Comparison of ENCODE assay signal across 31 cellular contexts in the genomic region with DNA sequence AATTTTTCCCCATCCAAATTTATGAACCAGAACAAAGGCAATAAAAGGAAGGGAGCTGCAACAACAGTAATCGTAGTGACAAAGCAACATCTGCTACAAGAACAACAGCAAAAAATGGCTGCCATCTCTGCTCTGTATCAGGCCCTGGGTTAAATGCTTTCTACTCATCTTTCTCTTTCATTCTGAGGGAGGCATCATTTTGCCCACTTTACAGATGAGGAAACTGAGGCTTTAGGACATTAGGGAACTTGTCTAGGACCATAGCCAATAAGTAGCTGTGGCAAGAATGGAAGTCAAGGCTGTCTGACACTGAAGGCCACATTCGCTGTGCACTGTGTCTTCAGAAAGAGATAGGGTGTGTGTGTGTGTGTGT.
DNase-seq lines count a peak whose midpoint lies in the region; ATAC-seq and TF ChIP-seq lines count a peak whose summit lies in the region.
"Had no signal": no experiment of that assay in that cellular context is flagged by ENCODE, and none has a peak within 500 bp of the region (broad histone marks: within the 10 kb centered on the region; RNA-seq: fewer than 3 reads in every experiment).

No MANE protein-coding gene starts in this region.

- no peaks in the 10 kb centered on the region for H3K9me2 ChIP-seq in GM23248 (ENCODE audit: insufficient read depth)
- no peaks in the 10 kb centered on the region for H3K9me2 ChIP-seq in GM23338 (ENCODE audit: insufficient read depth)

- intact Hi-C loops in Right ventricle myocardium superior (cut with DNase I): no loop called here
- intact Hi-C loops in mammary epithelial cell (cut with micrococcal nuclease): no loop called here

- H3K4me2 ChIP-seq in GM23248 (ENCODE audit: unreplicated experiment) (no peak overlapping the region), parathyroid adenoma (ENCODE audit: low read length) (no peak overlapping the region), GM23338 (no peak overlapping the region), mammary epithelial cell (ENCODE audit: insufficient read depth, low read depth, low read length) (no peak overlapping the region)

- CTCF ChIA-PET in mammary epithelial cell (lab: Charles Lee; ENCODE audit: low non-redundant PET): no interaction called here

- H3K27ac Mint-ChIP-seq in GM23338: no peak overlapping the region
- H3K27ac Mint-ChIP-seq: activated CD8-positive, alpha-beta memory T cell treated with anti-CD3 and anti-CD28 coated beads, Interleukin-2, amount 10 ng/mL, durations not matched to agents 7 days and 5 days; stimulated activated naive CD8-positive, alpha-beta T cell treated with anti-CD3 and anti-CD28 coated beads, Interleukin-15, Interleukin-2, amounts not matched to agents 100 ng/mL and 50 ng/mL, for 24 hours had no signal

- H3K27ac ChIP-seq in cardiac muscle cell: peak overlapping the region; percentile 88
- no peak overlapping the region for H3K27ac ChIP-seq in GM23248
- peak overlapping the region; percentile 43 to 78 for H3K27ac ChIP-seq in coronary artery
- H3K27ac ChIP-seq in parathyroid adenoma: peak overlapping the region; percentile 21
- no peak overlapping the region for H3K27ac ChIP-seq in GM23338 (ENCODE audit: low read depth)
- H3K27ac ChIP-seq in mammary epithelial cell (ENCODE audit: insufficient read depth, low read depth, low read length): no peak overlapping the region
- H3K27ac ChIP-seq: SJCRH30, VCaP had no signal

- DNase-seq in cardiac muscle cell (ENCODE audit: low read depth in 1 of 2, low spot score in 1 of 2) (no peak), Right ventricle myocardium superior (no peak), GM23248 (no peak), coronary artery (ENCODE audit: low spot score) (no peak), GM23338 (ENCODE audit: low spot score) (no peak), GDM1 (lab: John Stamatoyannopoulos, UW) (no peak), mammary epithelial cell (no peak)
- DNase-seq: activated CD4-positive, alpha-beta T cell treated with anti-CD3 and anti-CD28 coated beads, Interleukin-2, amount 10 ng/mL, durations not matched to agents 24 days and 14 days; activated CD8-positive, alpha-beta memory T cell treated with anti-CD3 and anti-CD28 coated beads, Interleukin-2, amount 10 ng/mL, durations not matched to agents 7 days and 5 days; activated gamma-delta T cell treated with Interleukin-2 at 50 U/mL for 16 hours; activated T-cell treated with anti-CD3 and anti-CD28 coated beads, Interleukin-2, amount 50 U/mL, for 48 hours; central memory CD4-positive, alpha-beta T cell; dermis blood vessel endothelial cell; DMS 273 treated with DMSO at 0.1 percent for 48 hours; head of caudate nucleus; kidney; lower lobe of right lung; mucosa of descending colon; NCI-H146; NCI-H345; NCI-H69; Peyer's patch; retina; SJCRH30; stimulated activated CD4-positive, alpha-beta T cell treated with anti-CD3 and anti-CD28 coated beads, Interleukin-2, amount 100 ng/mL, for 24 hours; SW 1271 had no signal

- no peaks in the 10 kb centered on the region for H3K79me2 ChIP-seq in GM23248 (ENCODE audit: insufficient read depth)
- H3K79me2 ChIP-seq in parathyroid adenoma: no peaks in the 10 kb centered on the region
- no peaks in the 10 kb centered on the region for H3K79me2 ChIP-seq in GM23338 (replicated peaks; ENCODE audit: insufficient read depth)
- H3K79me2 ChIP-seq in mammary epithelial cell (ENCODE audit: insufficient read depth, low read length): no peaks in the 10 kb centered on the region

- H3K9me3 ChIP-seq in cardiac muscle cell (ENCODE audit: low read depth): no peaks in the 10 kb centered on the region
- H3K9me3 ChIP-seq in GM23248 (ENCODE audit: low read depth): no peaks in the 10 kb centered on the region
- H3K9me3 ChIP-seq in parathyroid adenoma (ENCODE audit: control insufficient read depth, low read length): no peaks in the 10 kb centered on the region
- H3K9me3 ChIP-seq in mammary epithelial cell (replicated peaks; ENCODE audit: insufficient read depth, low read length): no peaks in the 10 kb centered on the region
- H3K9me3 ChIP-seq: HAP-1, lower lobe of right lung, mucosa of descending colon, Peyer's patch, SJCRH30 had no signal

- WGBS in GM23248 (ENCODE audit: low coverage in 1 of 2, low lambda C conversion rate in 2 of 2, missing lambda C conversion rate in 2 of 2), 2 experiments: 75 to 80% methylated on average over 2 of the region's 2 CpGs
- 100% methylated on average over 2 of the region's 2 CpGs for WGBS in mammary epithelial cell (ENCODE audit: low coverage, missing lambda C conversion rate)

- H3K4me3 Mint-ChIP-seq in GM23338: no peak overlapping the region
- H3K4me3 Mint-ChIP-seq: activated CD4-positive, alpha-beta T cell treated with anti-CD3 and anti-CD28 coated beads, Interleukin-2, amount 10 ng/mL, durations not matched to agents 24 days and 14 days; activated CD8-positive, alpha-beta memory T cell treated with anti-CD3 and anti-CD28 coated beads, Interleukin-2, amount 10 ng/mL, durations not matched to agents 7 days and 5 days; natural killer cell treated with Interleukin-12 subunit alpha and Interleukin-12 subunit beta and Interleukin-15 and Interleukin-18, amount 100 ng/mL, for 72 hours; stimulated activated naive CD8-positive, alpha-beta T cell treated with anti-CD3 and anti-CD28 coated beads, Interleukin-15, Interleukin-2, amounts not matched to agents 100 ng/mL and 50 ng/mL, for 24 hours had no signal

- H3K4me1 ChIP-seq in cardiac muscle cell (ENCODE audit: low read depth) (peaks cover 18% of the 10 kb centered on the region), GM23248 (ENCODE audit: insufficient read depth) (peaks cover 23% of the 10 kb centered on the region), parathyroid adenoma (no peaks in the 10 kb centered on the region), GM23338 (ENCODE audit: insufficient read depth) (no peaks in the 10 kb centered on the region), mammary epithelial cell (ENCODE audit: insufficient read depth, low read length) (no peaks in the 10 kb centered on the region)
- H3K4me1 ChIP-seq: HAP-1, SJCRH30 had no signal

- H3K27me3 ChIP-seq in cardiac muscle cell (no peaks in the 10 kb centered on the region), GM23248 (replicated peaks; ENCODE audit: insufficient read depth) (no peaks in the 10 kb centered on the region), parathyroid adenoma (ENCODE audit: control insufficient read depth, insufficient read depth, low read length) (no peaks in the 10 kb centered on the region), GM23338 (ENCODE audit: insufficient read depth) (no peaks in the 10 kb centered on the region), mammary epithelial cell (ENCODE audit: insufficient read depth, low read length) (no peaks in the 10 kb centered on the region)
- H3K27me3 ChIP-seq: Peyer's patch, SJCRH30 had no signal

- in situ Hi-C loops in GM23248 (cut with MboI) (no loop called here), mammary epithelial cell (cut with MboI; ENCODE audit: low sequenced_read_pairs in 2 of 2) (no loop called here)

- H3K27me3 Mint-ChIP-seq in GM23338 (ENCODE audit: insufficient read depth, low read depth, poor library complexity): peaks cover 8% of the 10 kb centered on the region
- H3K27me3 Mint-ChIP-seq: activated CD8-positive, alpha-beta memory T cell treated with anti-CD3 and anti-CD28 coated beads, Interleukin-2, amount 10 ng/mL, durations not matched to agents 7 days and 5 days; natural killer cell treated with Interleukin-12 subunit alpha and Interleukin-12 subunit beta and Interleukin-15 and Interleukin-18, amount 100 ng/mL, for 72 hours; stimulated activated naive CD8-positive, alpha-beta T cell treated with anti-CD3 and anti-CD28 coated beads, Interleukin-15, Interleukin-2, amounts not matched to agents 100 ng/mL and 50 ng/mL, for 24 hours had no signal

- H3K36me3 Mint-ChIP-seq in GM23338 (ENCODE audit: low read depth): no peaks in the 10 kb centered on the region
- H3K36me3 Mint-ChIP-seq: natural killer cell treated with Interleukin-12 subunit alpha and Interleukin-12 subunit beta and Interleukin-15 and Interleukin-18, amount 100 ng/mL, for 72 hours had no signal

- H3K9ac ChIP-seq in GM23248 (no peak overlapping the region), parathyroid adenoma (no peak overlapping the region), mammary epithelial cell (ENCODE audit: insufficient read depth, low read length) (no peak overlapping the region)

- no peaks in the 10 kb centered on the region; the same call in 2 of the 3 replicates for H3K9me3 Mint-ChIP-seq in GM23338
- H3K9me3 Mint-ChIP-seq: stimulated activated naive CD8-positive, alpha-beta T cell treated with anti-CD3 and anti-CD28 coated beads, Interleukin-15, Interleukin-2, amounts not matched to agents 100 ng/mL and 50 ng/mL, for 24 hours had no signal

- no TSS peak for BruUV-seq in mammary epithelial cell (replicated peaks; lab: Mats Ljungman, UMichigan)

- dilution Hi-C loops in mammary epithelial cell (cut with HindIII; ENCODE audit: low sequenced_read_pairs): loop anchor here (5.0 kb wide), 1 partner anchor 48 kb away; no protein-coding TSS in a partner anchor

- H3F3A ChIP-seq in GM23248 (ENCODE audit: insufficient read depth): peaks cover 5% of the 10 kb centered on the region; the same call in 1 of the 2 replicates
- no peaks in the 10 kb centered on the region for H3F3A ChIP-seq in GM23338 (replicated peaks; ENCODE audit: low read depth)

- H2AFZ ChIP-seq in GM23248 (peak overlapping the region; percentile 85; the same call in 1 of the 2 replicates), parathyroid adenoma (no peak overlapping the region), GM23338 (no peak overlapping the region), mammary epithelial cell (ENCODE audit: low read depth, low read length) (no peak overlapping the region)

- no peaks in the 10 kb centered on the region for H3K4me1 Mint-ChIP-seq in GM23338

- H3K4me3 ChIP-seq in cardiac muscle cell: no peak overlapping the region
- no peak overlapping the region for H3K4me3 ChIP-seq in GM23248
- H3K4me3 ChIP-seq in coronary artery: no peak overlapping the region
- no peak overlapping the region for H3K4me3 ChIP-seq in parathyroid adenoma (ENCODE audit: low read depth, low read length)
- H3K4me3 ChIP-seq in GM23338: no peak overlapping the region
- no peak overlapping the region for H3K4me3 ChIP-seq in mammary epithelial cell (replicated peaks in 1 of 3; ENCODE audit: insufficient read depth in 1 of 3, low read depth in 2 of 3, low read length in 3 of 3)
- H3K4me3 ChIP-seq: HAP-1, lower lobe of right lung, mucosa of descending colon, Peyer's patch, SJCRH30 had no signal

- TF ChIP-seq CTCF in cardiac muscle cell (IDR thresholded peaks at IDR 0.05; ENCODE audit: low read depth, low read length) (no peak), coronary artery (IDR thresholded peaks at IDR 0.05) (no peak), parathyroid adenoma (IDR thresholded peaks at IDR 0.05) (no peak), GM23338 (conservative IDR thresholded peaks at IDR 0.05; ENCODE audit: low read depth in 2 of 2) (no peak), mammary epithelial cell (conservative IDR thresholded peaks at IDR 0.05 in 1 of 2, IDR thresholded peaks at IDR 0.05 in 1 of 2; ENCODE audit: extremely low read depth in 1 of 2, insufficient read depth in 1 of 2, low read depth in 1 of 2, low read length in 2 of 2) (no peak)

- H3K36me3 ChIP-seq in cardiac muscle cell: no peaks in the 10 kb centered on the region
- H3K36me3 ChIP-seq in GM23248 (ENCODE audit: low read depth): no peaks in the 10 kb centered on the region
- no peaks in the 10 kb centered on the region for H3K36me3 ChIP-seq in parathyroid adenoma (ENCODE audit: control insufficient read depth, insufficient read depth, low read length)
- H3K36me3 ChIP-seq in GM23338 (ENCODE audit: insufficient read depth): no peaks in the 10 kb centered on the region
- H3K36me3 ChIP-seq in mammary epithelial cell (ENCODE audit: insufficient read depth, low read length): no peaks in the 10 kb centered on the region
- H3K36me3 ChIP-seq: HAP-1, lower lobe of right lung, Peyer's patch, SJCRH30 had no signal

- no peak for ATAC-seq in Right ventricle myocardium superior (ENCODE audit: poor library complexity)
- ATAC-seq in GM23338: no peak
- ATAC-seq: activated CD8-positive, alpha-beta memory T cell treated with anti-CD3 and anti-CD28 coated beads, Interleukin-2, amount 10 ng/mL, durations not matched to agents 7 days and 5 days; natural killer cell treated with Interleukin-12 subunit alpha and Interleukin-12 subunit beta and Interleukin-15 and Interleukin-18, amount 100 ng/mL, for 72 hours had no signal

- no peaks in the 10 kb centered on the region for H4K20me1 ChIP-seq in GM23248 (ENCODE audit: insufficient read depth)
- H4K20me1 ChIP-seq in GM23338 (replicated peaks; ENCODE audit: insufficient read depth): no peaks in the 10 kb centered on the region
- H4K20me1 ChIP-seq in mammary epithelial cell (ENCODE audit: insufficient read depth, low read length): no peaks in the 10 kb centered on the region

Comparison
In these comparisons a context has a peak if more than half of its experiments do, and no peak if none do; other contexts are left out.
1. H3K27ac ChIP-seq: peak in cardiac muscle cell (single experiment), coronary artery (2 of 2) and parathyroid adenoma (single experiment); none in GM23248 (single experiment), GM23338 (single experiment) and mammary epithelial cell (single experiment).